1 cellular context compared by ENCODE assay signal in the genomic region with DNA sequence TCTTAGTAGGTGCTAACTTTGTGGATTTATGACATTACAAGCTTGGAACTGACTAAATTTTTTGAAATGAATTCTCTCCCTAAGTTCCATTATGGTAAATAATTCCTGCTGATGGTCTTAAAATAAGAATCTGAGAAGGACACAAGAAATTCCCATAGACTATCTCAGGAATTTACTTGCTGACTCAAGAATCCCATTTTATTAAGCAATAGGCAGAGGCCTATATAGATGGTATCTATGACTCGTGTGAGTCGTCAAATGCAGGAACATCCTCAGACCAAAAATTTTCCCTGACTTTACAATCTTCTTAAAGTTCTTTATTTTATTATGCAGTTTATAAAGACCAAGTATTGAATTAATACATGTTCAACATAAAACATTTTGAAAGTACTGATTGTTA.
TF ChIP-seq lines count a peak whose summit lies in the region.

No MANE protein-coding gene starts in this region.

TF ChIP-seq in H1, 55 proteins besides CTCF, POLR2A, EP300 and RAD21:
- TF ChIP-seq TCF12 (IDR thresholded peaks at IDR 0.05; ENCODE audit: low read depth, low read length) (no peak), CEBPB (IDR thresholded peaks at IDR 0.05; ENCODE audit: low read depth, low read length) (peak; percentile 76)
